In genomic region chr10:69222157-69223027, GRCh38 we compare ENCODE assay signal across 2 cellular contexts.
TF ChIP-seq lines count a peak whose summit lies in the region.

No MANE protein-coding gene starts in this region.

TF ChIP-seq in Ishikawa, 13 proteins besides CTCF, POLR2A, EP300 and RAD21 (continued from another document):
- peak; percentile 85 for TF ChIP-seq USF1 (IDR thresholded peaks at IDR 0.05)
- no peak for TF ChIP-seq REST (IDR thresholded peaks at IDR 0.05; ENCODE audit: low read depth)
- 0 out of 2 replicates have a peak, but pooled peaks have one; percentile 18 for TF ChIP-seq YY1 (IDR thresholded peaks at IDR 0.05; ENCODE audit: low read depth)
- no peak for TF ChIP-seq TAF1 (IDR thresholded peaks at IDR 0.05; ENCODE audit: low read depth)
- TF ChIP-seq TCF12 (IDR thresholded peaks at IDR 0.05; ENCODE audit: low read depth), result 0 out of 2 replicates have a peak, but pooled peaks have one; percentile 17
- no peak for TF ChIP-seq NFIC (IDR thresholded peaks at IDR 0.05)
- no peak for TF ChIP-seq FOXM1 (IDR thresholded peaks at IDR 0.05; ENCODE audit: borderline replicate concordance, low read depth)
- no peak for TF ChIP-seq CEBPB (IDR thresholded peaks at IDR 0.05)
- TF ChIP-seq CREB1 (IDR thresholded peaks at IDR 0.05; ENCODE audit: low read depth), result no peak

TF ChIP-seq in K562, 482 proteins besides CTCF, POLR2A, EP300 and RAD21 (continued from another document and continues in another):
- TF ChIP-seq, protein P1, sequence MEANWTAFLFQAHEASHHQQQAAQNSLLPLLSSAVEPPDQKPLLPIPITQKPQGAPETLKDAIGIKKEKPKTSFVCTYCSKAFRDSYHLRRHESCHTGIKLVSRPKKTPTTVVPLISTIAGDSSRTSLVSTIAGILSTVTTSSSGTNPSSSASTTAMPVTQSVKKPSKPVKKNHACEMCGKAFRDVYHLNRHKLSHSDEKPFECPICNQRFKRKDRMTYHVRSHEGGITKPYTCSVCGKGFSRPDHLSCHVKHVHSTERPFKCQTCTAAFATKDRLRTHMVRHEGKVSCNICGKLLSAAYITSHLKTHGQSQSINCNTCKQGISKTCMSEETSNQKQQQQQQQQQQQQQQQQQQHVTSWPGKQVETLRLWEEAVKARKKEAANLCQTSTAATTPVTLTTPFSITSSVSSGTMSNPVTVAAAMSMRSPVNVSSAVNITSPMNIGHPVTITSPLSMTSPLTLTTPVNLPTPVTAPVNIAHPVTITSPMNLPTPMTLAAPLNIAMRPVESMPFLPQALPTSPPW (CRISPR knock-in tag; IDR thresholded peaks at IDR 0.05), result no peak; the same call in 1 of the 2 replicates
- no peak for TF ChIP-seq GTF2F1 (IDR thresholded peaks at IDR 0.05; ENCODE audit: low read depth, low read length)
- TF ChIP-seq NFIX (CRISPR knock-in tag; IDR thresholded peaks at IDR 0.05; ENCODE audit: low read depth), result no peak
- TF ChIP-seq ZNF324 (CRISPR knock-in tag; IDR thresholded peaks at IDR 0.05), result 0 out of 2 replicates have a peak, but pooled peaks have one; percentile 28
- TF ChIP-seq, protein P2, sequence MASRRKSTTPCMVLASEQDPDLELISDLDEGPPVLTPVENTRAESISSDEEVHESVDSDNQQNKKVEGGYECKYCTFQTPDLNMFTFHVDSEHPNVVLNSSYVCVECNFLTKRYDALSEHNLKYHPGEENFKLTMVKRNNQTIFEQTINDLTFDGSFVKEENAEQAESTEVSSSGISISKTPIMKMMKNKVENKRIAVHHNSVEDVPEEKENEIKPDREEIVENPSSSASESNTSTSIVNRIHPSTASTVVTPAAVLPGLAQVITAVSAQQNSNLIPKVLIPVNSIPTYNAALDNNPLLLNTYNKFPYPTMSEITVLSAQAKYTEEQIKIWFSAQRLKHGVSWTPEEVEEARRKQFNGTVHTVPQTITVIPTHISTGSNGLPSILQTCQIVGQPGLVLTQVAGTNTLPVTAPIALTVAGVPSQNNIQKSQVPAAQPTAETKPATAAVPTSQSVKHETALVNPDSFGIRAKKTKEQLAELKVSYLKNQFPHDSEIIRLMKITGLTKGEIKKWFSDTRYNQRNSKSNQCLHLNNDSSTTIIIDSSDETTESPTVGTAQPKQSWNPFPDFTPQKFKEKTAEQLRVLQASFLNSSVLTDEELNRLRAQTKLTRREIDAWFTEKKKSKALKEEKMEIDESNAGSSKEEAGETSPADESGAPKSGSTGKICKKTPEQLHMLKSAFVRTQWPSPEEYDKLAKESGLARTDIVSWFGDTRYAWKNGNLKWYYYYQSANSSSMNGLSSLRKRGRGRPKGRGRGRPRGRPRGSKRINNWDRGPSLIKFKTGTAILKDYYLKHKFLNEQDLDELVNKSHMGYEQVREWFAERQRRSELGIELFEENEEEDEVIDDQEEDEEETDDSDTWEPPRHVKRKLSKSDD (conservative IDR thresholded peaks at IDR 0.05; ENCODE audit: low read length), result no peak
- peak; percentile 60; the same call in 1 of the 2 replicates for TF ChIP-seq MITF (IDR thresholded peaks at IDR 0.05)
- TF ChIP-seq ATF3 (IDR thresholded peaks at IDR 0.05), result peak; percentile 90
- TF ChIP-seq ATF3 (CRISPR knock-in tag; conservative IDR thresholded peaks at IDR 0.05), result peak; percentile 22; the same call in 1 of the 2 replicates
- TF ChIP-seq, protein P3, sequence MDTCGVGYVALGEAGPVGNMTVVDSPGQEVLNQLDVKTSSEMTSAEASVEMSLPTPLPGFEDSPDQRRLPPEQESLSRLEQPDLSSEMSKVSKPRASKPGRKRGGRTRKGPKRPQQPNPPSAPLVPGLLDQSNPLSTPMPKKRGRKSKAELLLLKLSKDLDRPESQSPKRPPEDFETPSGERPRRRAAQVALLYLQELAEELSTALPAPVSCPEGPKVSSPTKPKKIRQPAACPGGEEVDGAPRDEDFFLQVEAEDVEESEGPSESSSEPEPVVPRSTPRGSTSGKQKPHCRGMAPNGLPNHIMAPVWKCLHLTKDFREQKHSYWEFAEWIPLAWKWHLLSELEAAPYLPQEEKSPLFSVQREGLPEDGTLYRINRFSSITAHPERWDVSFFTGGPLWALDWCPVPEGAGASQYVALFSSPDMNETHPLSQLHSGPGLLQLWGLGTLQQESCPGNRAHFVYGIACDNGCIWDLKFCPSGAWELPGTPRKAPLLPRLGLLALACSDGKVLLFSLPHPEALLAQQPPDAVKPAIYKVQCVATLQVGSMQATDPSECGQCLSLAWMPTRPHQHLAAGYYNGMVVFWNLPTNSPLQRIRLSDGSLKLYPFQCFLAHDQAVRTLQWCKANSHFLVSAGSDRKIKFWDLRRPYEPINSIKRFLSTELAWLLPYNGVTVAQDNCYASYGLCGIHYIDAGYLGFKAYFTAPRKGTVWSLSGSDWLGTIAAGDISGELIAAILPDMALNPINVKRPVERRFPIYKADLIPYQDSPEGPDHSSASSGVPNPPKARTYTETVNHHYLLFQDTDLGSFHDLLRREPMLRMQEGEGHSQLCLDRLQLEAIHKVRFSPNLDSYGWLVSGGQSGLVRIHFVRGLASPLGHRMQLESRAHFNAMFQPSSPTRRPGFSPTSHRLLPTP (IDR thresholded peaks at IDR 0.05; ENCODE audit: borderline replicate concordance, extremely low read depth, insufficient read length), result no peak
- TF ChIP-seq, protein P4, sequence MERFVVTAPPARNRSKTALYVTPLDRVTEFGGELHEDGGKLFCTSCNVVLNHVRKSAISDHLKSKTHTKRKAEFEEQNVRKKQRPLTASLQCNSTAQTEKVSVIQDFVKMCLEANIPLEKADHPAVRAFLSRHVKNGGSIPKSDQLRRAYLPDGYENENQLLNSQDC (CRISPR knock-in tag; IDR thresholded peaks at IDR 0.05), result no peak
- TF ChIP-seq SREBF1 (IDR thresholded peaks at IDR 0.05; ENCODE audit: borderline replicate concordance, low read depth, low read length), result no peak
- peak in 2 of 3 experiments; percentile 55 to 76 for TF ChIP-seq YY1 (IDR thresholded peaks at IDR 0.05; ENCODE audit: borderline replicate concordance in 1 of 3, control insufficient read depth in 1 of 3, extremely low read depth in 1 of 3, insufficient read depth in 3 of 3, insufficient read length in 1 of 3, insufficient replicate concordance in 2 of 3, low read depth in 1 of 3, low read length in 2 of 3)
- TF ChIP-seq BCOR (IDR thresholded peaks at IDR 0.05), result no peak
- no peak; the same call in 1 of the 2 replicates for TF ChIP-seq EGR1 (conservative IDR thresholded peaks at IDR 0.05)
- TF ChIP-seq NR2C2 (CRISPR knock-in tag; IDR thresholded peaks at IDR 0.05), result peak; percentile 11; the same call in 1 of the 2 replicates
- peak; percentile 77 for TF ChIP-seq NR2C2 (tag; IDR thresholded peaks at IDR 0.05)
- TF ChIP-seq, protein P5, sequence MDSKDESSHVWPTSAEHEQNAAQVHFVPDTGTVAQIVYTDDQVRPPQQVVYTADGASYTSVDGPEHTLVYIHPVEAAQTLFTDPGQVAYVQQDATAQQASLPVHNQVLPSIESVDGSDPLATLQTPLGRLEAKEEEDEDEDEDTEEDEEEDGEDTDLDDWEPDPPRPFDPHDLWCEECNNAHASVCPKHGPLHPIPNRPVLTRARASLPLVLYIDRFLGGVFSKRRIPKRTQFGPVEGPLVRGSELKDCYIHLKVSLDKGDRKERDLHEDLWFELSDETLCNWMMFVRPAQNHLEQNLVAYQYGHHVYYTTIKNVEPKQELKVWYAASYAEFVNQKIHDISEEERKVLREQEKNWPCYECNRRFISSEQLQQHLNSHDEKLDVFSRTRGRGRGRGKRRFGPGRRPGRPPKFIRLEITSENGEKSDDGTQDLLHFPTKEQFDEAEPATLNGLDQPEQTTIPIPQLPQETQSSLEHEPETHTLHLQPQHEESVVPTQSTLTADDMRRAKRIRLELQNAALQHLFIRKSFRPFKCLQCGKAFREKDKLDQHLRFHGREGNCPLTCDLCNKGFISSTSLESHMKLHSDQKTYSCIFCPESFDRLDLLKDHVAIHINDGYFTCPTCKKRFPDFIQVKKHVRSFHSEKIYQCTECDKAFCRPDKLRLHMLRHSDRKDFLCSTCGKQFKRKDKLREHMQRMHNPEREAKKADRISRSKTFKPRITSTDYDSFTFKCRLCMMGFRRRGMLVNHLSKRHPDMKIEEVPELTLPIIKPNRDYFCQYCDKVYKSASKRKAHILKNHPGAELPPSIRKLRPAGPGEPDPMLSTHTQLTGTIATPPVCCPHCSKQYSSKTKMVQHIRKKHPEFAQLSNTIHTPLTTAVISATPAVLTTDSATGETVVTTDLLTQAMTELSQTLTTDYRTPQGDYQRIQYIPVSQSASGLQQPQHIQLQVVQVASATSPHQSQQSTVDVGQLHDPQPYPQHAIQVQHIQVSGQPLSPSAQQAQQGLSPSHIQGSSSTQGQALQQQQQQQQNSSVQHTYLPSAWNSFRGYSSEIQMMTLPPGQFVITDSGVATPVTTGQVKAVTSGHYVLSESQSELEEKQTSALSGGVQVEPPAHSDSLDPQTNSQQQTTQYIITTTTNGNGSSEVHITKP (IDR thresholded peaks at IDR 0.05; ENCODE audit: partially characterized antibody), result peak; percentile 48
- TF ChIP-seq POLR2H (tag; IDR thresholded peaks at IDR 0.05; ENCODE audit: low read depth), result no peak
- TF ChIP-seq HCFC1 (IDR thresholded peaks at IDR 0.05; ENCODE audit: low read depth, low read length), result no peak
- TF ChIP-seq ARID1B (IDR thresholded peaks at IDR 0.05), result peak; percentile 76
- TF ChIP-seq ZNF75A (CRISPR knock-in tag; IDR thresholded peaks at IDR 0.05), result no peak
- no peak for TF ChIP-seq ZKSCAN3 (CRISPR knock-in tag; IDR thresholded peaks at IDR 0.05)
- TF ChIP-seq NELFE (IDR thresholded peaks at IDR 0.05; ENCODE audit: insufficient read depth, insufficient read length), result no peak
- no peak; the same call in 1 of the 2 replicates for TF ChIP-seq HDGF (IDR thresholded peaks at IDR 0.05)
- TF ChIP-seq ZNF431 (CRISPR knock-in tag; IDR thresholded peaks at IDR 0.05), result no peak
- TF ChIP-seq FUS (optimal IDR thresholded peaks at IDR 0.05; ENCODE audit: low read depth, low read length), result no peak
- no peak for TF ChIP-seq ATF6 (CRISPR knock-in tag; IDR thresholded peaks at IDR 0.05)
- peak; percentile 60; the same call in 1 of the 2 replicates for TF ChIP-seq DDX20 (tag; IDR thresholded peaks at IDR 0.05; ENCODE audit: low read depth)
- TF ChIP-seq ZEB2 (IDR thresholded peaks at IDR 0.05), result peak; percentile 98
- no peak for TF ChIP-seq CAMTA2 (CRISPR knock-in tag; conservative IDR thresholded peaks at IDR 0.05)
- TF ChIP-seq, protein P6, sequence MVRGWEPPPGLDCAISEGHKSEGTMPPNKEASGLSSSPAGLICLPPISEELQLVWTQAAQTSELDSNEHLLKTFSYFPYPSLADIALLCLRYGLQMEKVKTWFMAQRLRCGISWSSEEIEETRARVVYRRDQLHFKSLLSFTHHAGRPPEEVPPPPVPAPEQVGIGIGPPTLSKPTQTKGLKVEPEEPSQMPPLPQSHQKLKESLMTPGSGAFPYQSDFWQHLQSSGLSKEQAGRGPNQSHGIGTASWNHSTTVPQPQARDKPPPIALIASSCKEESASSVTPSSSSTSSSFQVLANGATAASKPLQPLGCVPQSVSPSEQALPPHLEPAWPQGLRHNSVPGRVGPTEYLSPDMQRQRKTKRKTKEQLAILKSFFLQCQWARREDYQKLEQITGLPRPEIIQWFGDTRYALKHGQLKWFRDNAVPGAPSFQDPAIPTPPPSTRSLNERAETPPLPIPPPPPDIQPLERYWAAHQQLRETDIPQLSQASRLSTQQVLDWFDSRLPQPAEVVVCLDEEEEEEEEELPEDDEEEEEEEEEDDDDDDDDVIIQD (CRISPR knock-in tag; IDR thresholded peaks at IDR 0.05), result peak; percentile 87; the same call in 1 of the 2 replicates
- TF ChIP-seq CBFA2T2 (conservative IDR thresholded peaks at IDR 0.05), result peak; percentile 50
- TF ChIP-seq ZBTB17 (CRISPR knock-in tag; IDR thresholded peaks at IDR 0.05), result peak; percentile 79
- TF ChIP-seq FOXA1 (IDR thresholded peaks at IDR 0.05; ENCODE audit: borderline replicate concordance), result no peak
- TF ChIP-seq SIX5 (IDR thresholded peaks at IDR 0.05; ENCODE audit: borderline replicate concordance in 1 of 2, insufficient read depth in 1 of 2, low read depth in 1 of 2, low read length in 2 of 2), result no peak
- TF ChIP-seq CBX2 (IDR thresholded peaks at IDR 0.05; ENCODE audit: insufficient read depth, low read length, poor library complexity, severe bottlenecking), result no peak
- no peak for TF ChIP-seq ZBED1 (IDR thresholded peaks at IDR 0.05)
- no peak for TF ChIP-seq NCOR1 (IDR thresholded peaks at IDR 0.05)
- TF ChIP-seq STAT5B (CRISPR knock-in tag; IDR thresholded peaks at IDR 0.05), result no peak
